Comparison of ENCODE assay signal across 1 cellular context in genomic region chr5:181241393-181241975, GRCh38.
TF ChIP-seq lines count a peak whose summit lies in the region.

No MANE protein-coding gene starts in this region.

TF ChIP-seq in HCT116, 20 proteins besides CTCF, POLR2A, EP300 and RAD21 (continued from another document):
- TF ChIP-seq ZBTB33 (IDR thresholded peaks at IDR 0.05; ENCODE audit: extremely low read depth, insufficient replicate concordance, low read length), result no peak
- TF ChIP-seq POLR2AphosphoS5 (IDR thresholded peaks at IDR 0.05; ENCODE audit: low read depth, low read length), result no peak; the same call in 1 of the 2 replicates
- TF ChIP-seq ELF1 (IDR thresholded peaks at IDR 0.05; ENCODE audit: borderline replicate concordance, low read depth), result no peak
- no peak for TF ChIP-seq SIN3A (IDR thresholded peaks at IDR 0.05; ENCODE audit: low read depth)
